ENCODE assay signal across 11 cellular contexts in the genomic region with DNA sequence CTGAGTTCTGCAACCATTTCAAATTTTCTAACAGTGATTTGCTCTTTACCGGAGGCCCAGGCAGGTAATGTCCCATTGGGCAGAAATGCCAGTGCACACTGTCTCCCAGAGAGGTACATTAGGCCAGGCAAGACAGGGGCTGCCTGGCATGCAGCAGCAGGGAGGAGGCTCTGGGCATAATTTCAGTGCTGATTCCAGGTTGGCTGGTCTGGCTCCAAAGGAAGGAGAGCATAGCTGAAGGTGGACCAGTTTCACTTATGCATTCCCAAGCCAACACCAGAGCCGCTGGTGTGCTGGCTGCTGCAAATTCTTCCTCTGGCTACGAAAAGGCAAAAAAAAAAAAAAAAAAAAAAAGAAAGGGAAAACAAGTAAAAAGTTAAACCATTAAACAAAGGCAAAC. TPM values are rescaled to one million over a fixed set of nuclear protein-coding genes. Genes with fewer than 3 reads are reported as not detected.
"Had no signal": no experiment of that assay in that cellular context is flagged by ENCODE, and none has a peak within 500 bp of the region (broad histone marks: within the 10 kb centered on the region; RNA-seq: fewer than 3 reads in every experiment).

No MANE protein-coding gene starts in this region.

- FAIRE-seq: HTR-8/SVneo, K562 had no signal

- ATAC-seq: GM23338, HCT116, K562 had no signal

- H2AFZ ChIP-seq: GM23338 had no signal

- H3K9me3 Mint-ChIP-seq: GM23338, HFFc6 had no signal

- H3K27ac Mint-ChIP-seq: GM23338, HFFc6 had no signal

- H3K4me3 ChIP-seq: GM23338, HAP-1, K562 had no signal

- H3K4me1 ChIP-seq: HAP-1 had no signal

- DNase-seq: H7, HFFc6, IMR-90, KG1 had no signal

- H3K4me3 Mint-ChIP-seq: GM23338, HFFc6 had no signal

- H3K9me3 ChIP-seq: HAP-1 had no signal

- H3K4me2 ChIP-seq: GM23338 had no signal

- H3K36me3 ChIP-seq: HAP-1 had no signal

RNA-seq across cellular contexts. Expression of a gene that starts 56.6 kb away (rescaled TPM):
- total RNA-seq: GM23338, H4, HFFc6, HT-29, IMR-90, K562 had no signal
- polyA plus RNA-seq: IMR-90, K562 had no signal
